Comparison of ENCODE assay signal across 24 cellular contexts in the genomic region with DNA sequence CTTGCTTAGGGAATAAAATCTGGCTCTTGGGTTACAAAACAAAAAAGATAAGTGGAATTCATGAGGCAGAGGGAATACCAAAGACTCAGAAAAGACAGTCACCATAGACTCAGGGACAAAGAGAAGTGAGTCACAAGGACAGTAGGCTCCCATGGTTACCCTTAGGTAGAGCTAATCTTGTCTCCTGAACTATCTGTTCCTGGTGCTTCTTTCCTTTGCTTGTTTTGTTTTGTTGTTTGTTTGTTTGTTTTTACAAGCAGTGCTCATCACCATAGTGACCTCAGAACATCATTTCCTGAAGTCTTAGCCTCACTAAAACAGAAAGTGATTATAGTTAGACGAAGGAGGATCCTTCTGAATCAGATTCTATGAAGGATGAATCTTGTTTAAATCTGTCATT.
A peak's percentile ranks its signal among the peaks of the same experiment; 100 is the strongest.
DNase-seq lines count a peak whose midpoint lies in the region; ATAC-seq lines count a peak whose summit lies in the region.
"Had no signal": no experiment of that assay in that cellular context is flagged by ENCODE, and none has a peak within 500 bp of the region (broad histone marks: within the 10 kb centered on the region; RNA-seq: fewer than 3 reads in every experiment).

No MANE protein-coding gene starts in this region.

- H3K4me1 ChIP-seq in mesenchymal stem cell (ENCODE audit: control insufficient read depth, insufficient read depth, low read depth, low read length), result no peaks in the 10 kb centered on the region
- H3K4me1 ChIP-seq: BLaER1, SJCRH30 had no signal

- H2BK12ac ChIP-seq in mesenchymal stem cell (ENCODE audit: low read length in 2 of 2), result peak overlapping the region in 1 of 2 experiments; percentile 29

- no CpG with 5 or more reads among the region's 1 CpG for WGBS in mesenchymal stem cell

- no peak overlapping the region for H3K23ac ChIP-seq in mesenchymal stem cell (ENCODE audit: low read length in 2 of 2)

- ATAC-seq in GM18520 (IDR thresholded peaks at IDR 0.05; ENCODE audit: unreplicated experiment) (peak; percentile 60), HG02973 (IDR thresholded peaks at IDR 0.05; ENCODE audit: unreplicated experiment) (peak; percentile 45), GM18907 (IDR thresholded peaks at IDR 0.05; ENCODE audit: unreplicated experiment) (no peak)
- ATAC-seq: HCT116, HepG2, PC-3, Right ventricle myocardium inferior, SK-N-SH treated with all-trans-retinoic acid at 6 μM for 48 hours had no signal

- no peak overlapping the region for H2BK120ac ChIP-seq in mesenchymal stem cell (ENCODE audit: low read depth, low read length)

- no peaks in the 10 kb centered on the region for H3K36me3 ChIP-seq in mesenchymal stem cell (ENCODE audit: control insufficient read depth in 1 of 2, insufficient read depth in 2 of 2, low read depth in 1 of 2, low read length in 2 of 2)
- H3K36me3 ChIP-seq: BLaER1, SJCRH30 had no signal

- H3K79me1 ChIP-seq in mesenchymal stem cell (replicated peaks; ENCODE audit: low read length, poor library complexity, severe bottlenecking), result no peaks in the 10 kb centered on the region

- H3K14ac ChIP-seq in mesenchymal stem cell (ENCODE audit: low read length in 2 of 2), result no peak overlapping the region

- no peak overlapping the region for H3K4me3 ChIP-seq in mesenchymal stem cell (ENCODE audit: insufficient read depth in 1 of 2, low read depth in 1 of 2, low read length in 2 of 2)
- H3K4me3 ChIP-seq: BLaER1, SJCRH30 had no signal

- H3K4me2 ChIP-seq in mesenchymal stem cell (ENCODE audit: low read length, poor library complexity, severe bottlenecking), result no peak overlapping the region
- H3K4me2 ChIP-seq: BLaER1 had no signal

- no peak overlapping the region for H2AFZ ChIP-seq in mesenchymal stem cell (ENCODE audit: low read depth, low read length)

- no peak overlapping the region for H3K18ac ChIP-seq in mesenchymal stem cell (ENCODE audit: low read depth in 1 of 2, low read length in 2 of 2)

- DNase-seq in RKO (ENCODE audit: low spot score) (peak; percentile 12), mesenchymal stem cell (peak; percentile 48), NCI-H128 (lab: John Stamatoyannopoulos, UW; ENCODE audit: unreplicated experiment) (no peak)
- no peak for DNase-seq in stimulated activated CD4-positive, alpha-beta T cell treated with anti-CD3 and anti-CD28 coated beads, Interleukin-2, amount 100 ng/mL, for 24 hours
- DNase-seq: CD4-positive, CD25-positive, alpha-beta regulatory T cell; DMS153; DND-41; Karpas-422; NCI-H1092; NCI-H1436 treated with DMSO at 0.1 percent for 48 hours; NCI-H187 treated with DMSO at 0.1 percent for 48 hours; NCI-H446; NCI-H526; NK-92 treated with Interleukin-12 subunit alpha and Interleukin-12 subunit beta, amount 100 ng/mL, for 24 hours; PC-3; SJCRH30 had no signal

- no peaks in the 10 kb centered on the region for H3K9me3 ChIP-seq in mesenchymal stem cell (ENCODE audit: control insufficient read depth, low read length)
- H3K9me3 ChIP-seq: BLaER1, SJCRH30 had no signal

- H4K91ac ChIP-seq in mesenchymal stem cell (ENCODE audit: low read length), result no peak overlapping the region

- no peak overlapping the region for H3K27ac ChIP-seq in mesenchymal stem cell (ENCODE audit: low read length, poor library complexity, severe bottlenecking)
- H3K27ac ChIP-seq: BLaER1, SJCRH30 had no signal

- H2AK5ac ChIP-seq in mesenchymal stem cell (ENCODE audit: low read length, severe bottlenecking), result no peak overlapping the region

- H4K8ac ChIP-seq in mesenchymal stem cell (ENCODE audit: low read length), result no peak overlapping the region

- peaks cover 0 to 5% of the 10 kb centered on the region in 2 experiments for H3K27me3 ChIP-seq in mesenchymal stem cell (ENCODE audit: control insufficient read depth in 1 of 2, insufficient read depth in 1 of 2, low read length in 2 of 2)
- H3K27me3 ChIP-seq: BLaER1, SJCRH30 had no signal

- H2BK5ac ChIP-seq in mesenchymal stem cell (ENCODE audit: low read depth, low read length, poor library complexity, severe bottlenecking), result no peak overlapping the region

- H3K9ac ChIP-seq in mesenchymal stem cell (ENCODE audit: low read length), result no peak overlapping the region
- H3K9ac ChIP-seq: BLaER1 had no signal

- H3K4ac ChIP-seq in mesenchymal stem cell (ENCODE audit: low read depth in 1 of 2, low read length in 2 of 2), result no peak overlapping the region

- H2BK15ac ChIP-seq in mesenchymal stem cell (ENCODE audit: low read depth, poor library complexity, severe bottlenecking), result no peak overlapping the region

Comparison
In these comparisons a context has a peak if more than half of its experiments do, and no peak if none do; other contexts are left out.
1. DNase-seq: peak in RKO (single experiment) and mesenchymal stem cell (single experiment); none in stimulated activated CD4-positive, alpha-beta T cell treated with anti-CD3 and anti-CD28 coated beads, Interleukin-2, amount 100 ng/mL, for 24 hours (0 of 2) and NCI-H128 (single experiment).